Comparison of ENCODE assay signal across 8 cellular contexts in the genomic region with DNA sequence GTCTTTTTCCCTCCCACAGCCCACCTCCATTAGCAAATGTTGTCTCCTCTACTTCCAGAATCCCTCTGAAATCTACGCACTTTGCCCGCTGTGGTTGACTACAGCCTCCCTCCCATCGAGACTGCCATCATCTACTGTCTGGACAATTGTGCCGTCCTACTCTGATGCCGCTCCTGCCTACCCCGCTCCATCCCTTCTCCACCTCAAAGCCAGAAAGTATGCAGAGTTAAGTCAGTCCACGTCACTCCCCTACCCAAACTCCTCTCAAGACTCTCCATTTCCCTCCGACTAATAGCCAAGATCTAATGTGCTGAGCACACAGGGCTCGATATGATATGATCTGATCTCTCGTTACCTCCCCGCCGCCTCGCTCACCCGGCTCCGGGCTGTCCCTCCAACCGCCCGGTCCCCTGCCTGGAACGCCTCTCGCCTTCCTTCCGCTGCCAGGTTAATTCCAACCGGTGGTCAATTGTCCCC. TPM values are rescaled to one million over a fixed set of nuclear protein-coding genes. Genes with fewer than 3 reads are reported as not detected.
DNase-seq lines count a peak whose midpoint lies in the region; ATAC-seq and TF ChIP-seq lines count a peak whose summit lies in the region.

No MANE protein-coding gene starts in this region.

- peaks cover 21% of the 10 kb centered on the region for H3K4me1 Mint-ChIP-seq in CD14-positive monocyte
- H3K4me1 Mint-ChIP-seq in activated CD8-positive, alpha-beta T cell treated with anti-CD3 and anti-CD28 coated beads for 36 hours (ENCODE audit: low read depth) = peaks cover 23% of the 10 kb centered on the region
- peaks cover 34% of the 10 kb centered on the region for H3K4me1 Mint-ChIP-seq in stimulated activated memory B cell treated with anti-CD40 and anti-IgM and Interleukin-4, amounts not matched to agents 10 μg/mL and 1 μg/mL and 100 μg/mL, for 72 hours

- H3K4me3 ChIP-seq in hepatocyte = peak overlapping the region; percentile 72

- H3K4me1 ChIP-seq in hepatocyte (ENCODE audit: insufficient read depth) = peaks cover 9% of the 10 kb centered on the region

- DNase-seq in CD14-positive monocyte (ENCODE audit: low spot score) = no peak
- peak; percentile 29 for DNase-seq in activated CD8-positive, alpha-beta T cell treated with anti-CD3 and anti-CD28 coated beads for 36 hours
- DNase-seq in hepatocyte (ENCODE audit: low spot score) = no peak
- no peak for DNase-seq in MV-4-11 (lab: John Stamatoyannopoulos, UW)
- no peak for DNase-seq in GDM1 (lab: John Stamatoyannopoulos, UW)
- no peak for DNase-seq in NK-92 treated with Interleukin-12 subunit alpha and Interleukin-12 subunit beta, amount 100 ng/mL, for 24 hours (lab: John Stamatoyannopoulos, UW)

- H3K4me2 ChIP-seq in hepatocyte = peak overlapping the region; percentile 66

- intact Hi-C loops in CD14-positive monocyte (cut with micrococcal nuclease) = loop anchor here (2.0 to 5.0 kb wide), 3 partner anchors 53 to 79 kb away; partner anchors contain the start of genes HMG20B (in 1 of the 2) and MFSD12 (in 1 of the 2)
- intact Hi-C loops in activated CD8-positive, alpha-beta T cell treated with anti-CD3 and anti-CD28 coated beads for 36 hours (cut with micrococcal nuclease) = no loop called here

- ATAC-seq in HG02763 (IDR thresholded peaks at IDR 0.05; ENCODE audit: unreplicated experiment) = peak; percentile 5
- peak; percentile 3 for ATAC-seq in activated CD8-positive, alpha-beta T cell treated with anti-CD3 and anti-CD28 coated beads for 36 hours
- ATAC-seq in stimulated activated memory B cell treated with anti-CD40 and anti-IgM and Interleukin-4, amounts not matched to agents 10 μg/mL and 1 μg/mL and 100 μg/mL, for 72 hours = peak; percentile 0

- H3K79me2 ChIP-seq in hepatocyte = peaks cover 22% of the 10 kb centered on the region

- H3K9me2 ChIP-seq in hepatocyte (replicated peaks; ENCODE audit: insufficient read depth) = no peaks in the 10 kb centered on the region

- H3K4me3 Mint-ChIP-seq in CD14-positive monocyte = peak overlapping the region; percentile 95 to 98
- H3K4me3 Mint-ChIP-seq in activated CD8-positive, alpha-beta T cell treated with anti-CD3 and anti-CD28 coated beads for 36 hours = peak overlapping the region; percentile 85
- H3K4me3 Mint-ChIP-seq in stimulated activated memory B cell treated with anti-CD40 and anti-IgM and Interleukin-4, amounts not matched to agents 10 μg/mL and 1 μg/mL and 100 μg/mL, for 72 hours = peak overlapping the region; percentile 93

- H3K36me3 Mint-ChIP-seq in CD14-positive monocyte = peaks cover 19 to 39% of the 10 kb centered on the region in 2 donors
- H3K36me3 Mint-ChIP-seq in activated CD8-positive, alpha-beta T cell treated with anti-CD3 and anti-CD28 coated beads for 36 hours (ENCODE audit: low read depth) = peaks cover 6% of the 10 kb centered on the region
- peaks cover 27% of the 10 kb centered on the region for H3K36me3 Mint-ChIP-seq in stimulated activated memory B cell treated with anti-CD40 and anti-IgM and Interleukin-4, amounts not matched to agents 10 μg/mL and 1 μg/mL and 100 μg/mL, for 72 hours

- H3K27me3 ChIP-seq in hepatocyte = no peaks in the 10 kb centered on the region

- peak overlapping the region; percentile 30 to 99 (median 96) for H3K27ac Mint-ChIP-seq in CD14-positive monocyte
- peak overlapping the region; percentile 99 for H3K27ac Mint-ChIP-seq in activated CD8-positive, alpha-beta T cell treated with anti-CD3 and anti-CD28 coated beads for 36 hours
- H3K27ac Mint-ChIP-seq in stimulated activated memory B cell treated with anti-CD40 and anti-IgM and Interleukin-4, amounts not matched to agents 10 μg/mL and 1 μg/mL and 100 μg/mL, for 72 hours = peak overlapping the region; percentile 93

- 5% methylated on average over 21 of the region's 21 CpGs for WGBS in hepatocyte (ENCODE audit: low lambda C conversion rate, missing lambda C conversion rate)

- TF ChIP-seq CTCF in CD14-positive monocyte (IDR thresholded peaks at IDR 0.05) = no peak
- no peak for TF ChIP-seq CTCF in activated CD8-positive, alpha-beta T cell treated with anti-CD3 and anti-CD28 coated beads for 36 hours (IDR thresholded peaks at IDR 0.05)
- TF ChIP-seq CTCF in hepatocyte (IDR thresholded peaks at IDR 0.05; ENCODE audit: poor library complexity) = no peak

- peak overlapping the region; percentile 92 for H3K27ac ChIP-seq in hepatocyte

- POLR2A ChIA-PET in activated CD8-positive, alpha-beta T cell treated with anti-CD3 and anti-CD28 coated beads for 36 hours (lab: Charles Lee) = no interaction called here

- H4K20me1 ChIP-seq in hepatocyte (ENCODE audit: insufficient read depth, poor library complexity, severe bottlenecking) = peaks cover 6% of the 10 kb centered on the region

- H3K36me3 ChIP-seq in hepatocyte (replicated peaks; ENCODE audit: insufficient read depth, low read depth) = no peaks in the 10 kb centered on the region

- no peaks in the 10 kb centered on the region for H3K9me3 ChIP-seq in hepatocyte (ENCODE audit: low read depth)

- peak overlapping the region; percentile 57 for H2AFZ ChIP-seq in hepatocyte

- no peaks in the 10 kb centered on the region for H3K27me3 Mint-ChIP-seq in CD14-positive monocyte (ENCODE audit: low read depth in 3 of 3)
- no peaks in the 10 kb centered on the region for H3K27me3 Mint-ChIP-seq in activated CD8-positive, alpha-beta T cell treated with anti-CD3 and anti-CD28 coated beads for 36 hours
- H3K27me3 Mint-ChIP-seq in stimulated activated memory B cell treated with anti-CD40 and anti-IgM and Interleukin-4, amounts not matched to agents 10 μg/mL and 1 μg/mL and 100 μg/mL, for 72 hours = no peaks in the 10 kb centered on the region

- no peaks in the 10 kb centered on the region for H3K9me3 Mint-ChIP-seq in CD14-positive monocyte
- no peaks in the 10 kb centered on the region for H3K9me3 Mint-ChIP-seq in activated CD8-positive, alpha-beta T cell treated with anti-CD3 and anti-CD28 coated beads for 36 hours
- no peaks in the 10 kb centered on the region for H3K9me3 Mint-ChIP-seq in stimulated activated memory B cell treated with anti-CD40 and anti-IgM and Interleukin-4, amounts not matched to agents 10 μg/mL and 1 μg/mL and 100 μg/mL, for 72 hours

- CTCF ChIA-PET in activated CD8-positive, alpha-beta T cell treated with anti-CD3 and anti-CD28 coated beads for 36 hours (lab: Charles Lee) = interaction anchor here (1.3 kb wide), 1 partner anchor 18 kb away, joined by 3 read pairs; no protein-coding TSS in a partner anchor

RNA-seq across cellular contexts. Expression of gene CACTIN, which starts 0.6 kb away (rescaled TPM):
- 1 to 10 TPM; 2.5 to 3.0 TPM for polyA plus RNA-seq in CD14-positive monocyte
- total RNA-seq in activated CD8-positive, alpha-beta T cell treated with anti-CD3 and anti-CD28 coated beads for 36 hours = 10 to 100 TPM; 25.9 to 28.5 TPM
- 15.5 and 18.3 TPM in 2 replicates for total RNA-seq in hepatocyte
- polyA plus RNA-seq in hepatocyte = 15.7 and 18.3 TPM in 2 replicates

RNA-seq across cellular contexts. Expression of gene TBXA2R, which starts 19.4 kb away (rescaled TPM):
- polyA plus RNA-seq in CD14-positive monocyte (under 1 TPM in 1 of 2 donors, not detected in 1; 0.05 TPM), hepatocyte (1.2 and 2.0 TPM in 2 replicates)
- 1 to 10 TPM; 2.7 to 3.0 TPM for total RNA-seq in activated CD8-positive, alpha-beta T cell treated with anti-CD3 and anti-CD28 coated beads for 36 hours
- 0.12 and 0.70 TPM in 2 replicates for total RNA-seq in hepatocyte

RNA-seq across cellular contexts. Expression of gene GIPC3, which starts 40.8 kb away (rescaled TPM):
- polyA plus RNA-seq in CD14-positive monocyte (under 1 TPM in 1 of 2 donors, not detected in 1; 0.03 TPM), hepatocyte (0.19 and 0.28 TPM in 2 replicates)
- under 1 TPM; 0.09 to 0.14 TPM for total RNA-seq in activated CD8-positive, alpha-beta T cell treated with anti-CD3 and anti-CD28 coated beads for 36 hours
- 0.04 TPM in 1 of 2 replicates, not detected in the other for total RNA-seq in hepatocyte

RNA-seq across cellular contexts. Expression of gene HMG20B, which starts 53.3 kb away (rescaled TPM):
- polyA plus RNA-seq in CD14-positive monocyte (10 to 100 TPM; 52.4 to 58.8 TPM), hepatocyte (82.3 and 105 TPM in 2 replicates)
- 10 to 100 TPM; 42.7 to 47.3 TPM for total RNA-seq in activated CD8-positive, alpha-beta T cell treated with anti-CD3 and anti-CD28 coated beads for 36 hours
- 61.4 and 62.6 TPM in 2 replicates for total RNA-seq in hepatocyte
